In genomic region chr2:170818294-170819104, GRCh38 we compare ENCODE assay signal across 9 cellular contexts. TPM values are rescaled to one million over a fixed set of nuclear protein-coding genes. Genes with fewer than 3 reads are reported as not detected.
DNase-seq lines count a peak whose midpoint lies in the region; ATAC-seq lines count a peak whose summit lies in the region.
"Had no signal": no experiment of that assay in that cellular context is flagged by ENCODE, and none has a peak within 500 bp of the region (broad histone marks: within the 10 kb centered on the region; RNA-seq: fewer than 3 reads in every experiment).

No MANE protein-coding gene starts in this region.

- H3K36me3 Mint-ChIP-seq in activated naive CD8-positive, alpha-beta T cell treated with anti-CD3 and anti-CD28 coated beads, Interleukin-2, amount 50 U/mL, for 24 hours (ENCODE audit: low read depth), result peaks cover 2% of the 10 kb centered on the region
- H3K36me3 Mint-ChIP-seq in memory B cell, result no peaks in the 10 kb centered on the region

- H3K9me3 ChIP-seq in aorta (ENCODE audit: control insufficient read depth, low read length), result no peaks in the 10 kb centered on the region
- H3K9me3 ChIP-seq: pancreas had no signal

- peaks cover 67% of the 10 kb centered on the region for H3K4me1 Mint-ChIP-seq in activated naive CD8-positive, alpha-beta T cell treated with anti-CD3 and anti-CD28 coated beads, Interleukin-2, amount 50 U/mL, for 24 hours
- H3K4me1 Mint-ChIP-seq in memory B cell, result peaks cover 25% of the 10 kb centered on the region

- intact Hi-C loops in aorta (cut with DNase I), result loop anchor here in 1 of 2 donors (5.0 to 10.0 kb wide), 3 partner anchors 101 to 451 kb away; partner anchors contain the start of gene SP5

- H3K27ac Mint-ChIP-seq in activated naive CD8-positive, alpha-beta T cell treated with anti-CD3 and anti-CD28 coated beads, Interleukin-2, amount 50 U/mL, for 24 hours, result no peak overlapping the region
- H3K27ac Mint-ChIP-seq in memory B cell, result peak overlapping the region; percentile 42

- H3K4me3 ChIP-seq in aorta (ENCODE audit: low read length in 2 of 2), result peak overlapping the region; percentile 47 to 82

- no peaks in the 10 kb centered on the region for H3K9me3 Mint-ChIP-seq in activated naive CD8-positive, alpha-beta T cell treated with anti-CD3 and anti-CD28 coated beads, Interleukin-2, amount 50 U/mL, for 24 hours
- H3K9me3 Mint-ChIP-seq in memory B cell, result peaks cover 2% of the 10 kb centered on the region

- peak overlapping the region; percentile 68 for H3K4me3 Mint-ChIP-seq in activated naive CD8-positive, alpha-beta T cell treated with anti-CD3 and anti-CD28 coated beads, Interleukin-2, amount 50 U/mL, for 24 hours
- H3K4me3 Mint-ChIP-seq in memory B cell, result no peak overlapping the region

- no peaks in the 10 kb centered on the region for H3K36me3 ChIP-seq in aorta (ENCODE audit: control insufficient read depth in 1 of 2, insufficient read depth in 2 of 2, low read length in 1 of 2)
- H3K36me3 ChIP-seq: pancreas had no signal

- H3K27ac ChIP-seq in aorta (ENCODE audit: low read depth in 1 of 2, low read length in 2 of 2), result no peak overlapping the region
- H3K27ac ChIP-seq: pancreas had no signal

- H3K27me3 ChIP-seq in aorta (ENCODE audit: control insufficient read depth in 1 of 2, insufficient read depth in 2 of 2, low read length in 1 of 2), result no peaks in the 10 kb centered on the region

- WGBS in aorta, 2 donors, result 4 to 10% methylated on average over 59 to 60 of the region's 60 CpGs

- DNase-seq in stimulated activated CD4-positive, alpha-beta T cell treated with anti-CD3 and anti-CD28 coated beads, Interleukin-4, amount 100 ng/mL, for 1 hour, result peak; percentile 19
- no peak for DNase-seq in stimulated activated CD4-positive, alpha-beta T cell treated with anti-CD3 and anti-CD28 coated beads, Interleukin-4, amount 100 ng/mL, for 24 hours
- peak; percentile 29 for DNase-seq in activated naive CD8-positive, alpha-beta T cell treated with anti-CD3 and anti-CD28 coated beads, Interleukin-2, amount 50 U/mL, for 24 hours
- no peak for DNase-seq in memory B cell (ENCODE audit: low spot score in 2 of 2)
- no peak for DNase-seq in aorta
- DNase-seq in C1 segment of cervical spinal cord (lab: John Stamatoyannopoulos, UW), result no peak
- DNase-seq in HK-2 (ENCODE audit: unreplicated experiment), result no peak
- no peak for DNase-seq in UCSD-AML1 (lab: John Stamatoyannopoulos, UW; ENCODE audit: unreplicated experiment)

- no peaks in the 10 kb centered on the region for H3K4me1 ChIP-seq in aorta (ENCODE audit: control insufficient read depth in 1 of 2, insufficient read depth in 2 of 2, low read length in 2 of 2)

- peaks cover 86% of the 10 kb centered on the region for H3K27me3 Mint-ChIP-seq in activated naive CD8-positive, alpha-beta T cell treated with anti-CD3 and anti-CD28 coated beads, Interleukin-2, amount 50 U/mL, for 24 hours
- H3K27me3 Mint-ChIP-seq in memory B cell, result peaks cover 45% of the 10 kb centered on the region

- no peak for ATAC-seq in activated naive CD8-positive, alpha-beta T cell treated with anti-CD3 and anti-CD28 coated beads, Interleukin-2, amount 50 U/mL, for 24 hours
- ATAC-seq in memory B cell (ENCODE audit: low read depth) (no peak), aorta (ENCODE audit: low FRiP score) (no peak)

RNA-seq across cellular contexts. Expression of gene GAD1, which starts 1.8 kb away (rescaled TPM):
- 1 to 10 TPM; 6.9 to 7.8 TPM for total RNA-seq in aorta
- polyA plus RNA-seq in aorta, result 1 to 10 TPM; 1.6 to 2.0 TPM

RNA-seq across cellular contexts. Expression of gene ERICH2, which starts 48.3 kb away (rescaled TPM):
- 1 to 10 TPM in 1 of 2 donors, under 1 TPM in 1; 0.69 to 1.3 TPM for total RNA-seq in aorta
- polyA plus RNA-seq in aorta, result 1 to 10 TPM in 1 of 2 donors, not detected in 1; 3.0 TPM

Comparison
In these comparisons a context has a peak if more than half of its experiments do, and no peak if none do; other contexts are left out.
1. DNase-seq: peak in stimulated activated CD4-positive, alpha-beta T cell treated with anti-CD3 and anti-CD28 coated beads, Interleukin-4, amount 100 ng/mL, for 1 hour (single experiment) and activated naive CD8-positive, alpha-beta T cell treated with anti-CD3 and anti-CD28 coated beads, Interleukin-2, amount 50 U/mL, for 24 hours (single experiment); none in stimulated activated CD4-positive, alpha-beta T cell treated with anti-CD3 and anti-CD28 coated beads, Interleukin-4, amount 100 ng/mL, for 24 hours (single experiment), memory B cell (0 of 2), aorta (0 of 2), C1 segment of cervical spinal cord (0 of 14), HK-2 (single experiment) and UCSD-AML1 (single experiment).